8 cellular contexts compared by ENCODE assay signal in the genomic region with DNA sequence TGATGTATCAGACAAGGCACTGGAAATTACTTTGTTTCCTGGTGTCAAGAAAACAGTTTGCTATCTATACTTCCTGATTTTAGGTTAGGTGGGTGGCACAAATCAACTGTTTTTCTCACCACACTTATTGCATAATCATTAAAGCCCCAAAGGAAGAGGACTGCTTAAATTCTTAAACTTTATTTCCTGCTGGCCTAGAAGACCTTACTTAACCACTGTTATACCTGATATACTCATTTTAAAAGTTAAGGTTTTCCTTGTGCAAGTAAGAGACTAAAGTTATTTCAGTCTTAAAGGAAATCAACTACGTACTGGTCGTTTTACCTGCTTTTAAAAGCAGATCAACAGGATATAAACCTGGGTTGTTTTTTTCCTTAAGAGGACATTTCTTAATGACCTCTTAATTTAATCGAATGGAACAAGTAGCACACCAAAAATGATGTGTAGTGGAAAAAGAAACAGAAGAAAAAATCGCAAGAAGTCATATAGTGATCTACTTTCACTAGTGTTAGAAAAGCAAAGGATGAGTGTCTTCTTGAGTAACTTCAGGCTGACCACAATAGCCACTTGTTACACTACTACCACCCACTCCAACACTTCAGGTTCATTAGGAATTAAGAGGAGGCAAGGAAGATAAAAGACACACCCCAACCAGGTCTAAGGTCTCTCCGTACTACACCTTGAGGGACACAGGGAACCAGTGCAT.
A peak's percentile ranks its signal among the peaks of the same experiment; 100 is the strongest.
DNase-seq lines count a peak whose midpoint lies in the region; ATAC-seq and TF ChIP-seq lines count a peak whose summit lies in the region.

No MANE protein-coding gene starts in this region.

- no peaks in the 10 kb centered on the region for H3K27me3 Mint-ChIP-seq in stimulated activated naive CD8-positive, alpha-beta T cell treated with anti-CD3 and anti-CD28 coated beads, Interleukin-15, Interleukin-2, amounts not matched to agents 100 ng/mL and 50 ng/mL, for 24 hours

- H3K9me3 Mint-ChIP-seq in stimulated activated naive CD8-positive, alpha-beta T cell treated with anti-CD3 and anti-CD28 coated beads, Interleukin-15, Interleukin-2, amounts not matched to agents 100 ng/mL and 50 ng/mL, for 24 hours: no peaks in the 10 kb centered on the region

- peaks cover 78% of the 10 kb centered on the region for H3K4me1 Mint-ChIP-seq in stimulated activated naive CD8-positive, alpha-beta T cell treated with anti-CD3 and anti-CD28 coated beads, Interleukin-15, Interleukin-2, amounts not matched to agents 100 ng/mL and 50 ng/mL, for 24 hours (ENCODE audit: low read depth)

- CTCF ChIA-PET in GM10248 (lab: Yijun Ruan, JAX): interaction anchor here (1.0 to 1.6 kb wide), 3 partner anchors 11 to 217 kb away, joined by 3 to 6 read pairs (median 5); no protein-coding TSS in a partner anchor

- H3K4me3 Mint-ChIP-seq in stimulated activated naive CD8-positive, alpha-beta T cell treated with anti-CD3 and anti-CD28 coated beads, Interleukin-15, Interleukin-2, amounts not matched to agents 100 ng/mL and 50 ng/mL, for 24 hours: peak overlapping the region; percentile 94

- ATAC-seq in GM21825 (IDR thresholded peaks at IDR 0.05; ENCODE audit: unreplicated experiment) (no peak), HG03280 (IDR thresholded peaks at IDR 0.05; ENCODE audit: unreplicated experiment) (no peak)

- DNase-seq in GM03348 (ENCODE audit: low spot score) (peak; percentile 55), NAMALWA (ENCODE audit: low spot score) (peak; percentile 68), astrocyte of the spinal cord (ENCODE audit: low read depth, low spot score) (peak; percentile 20), iris pigment epithelial cell (ENCODE audit: low read depth) (peak; percentile 53), GM10248 (ENCODE audit: extremely low spot score) (no peak)

- peak overlapping the region; percentile 98 for H3K27ac Mint-ChIP-seq in stimulated activated naive CD8-positive, alpha-beta T cell treated with anti-CD3 and anti-CD28 coated beads, Interleukin-15, Interleukin-2, amounts not matched to agents 100 ng/mL and 50 ng/mL, for 24 hours

- in situ Hi-C loops in astrocyte of the spinal cord (cut with HindIII; ENCODE audit: low sequenced_read_pairs): no loop called here

- TF ChIP-seq CTCF in astrocyte of the spinal cord (IDR thresholded peaks at IDR 0.05; ENCODE audit: low read depth, low read length) (no peak), GM10248 (IDR thresholded peaks at IDR 0.05; ENCODE audit: control extremely low read depth, extremely low read depth, low read depth, missing control alignments) (no peak)

- H3K4me3 ChIP-seq in astrocyte of the spinal cord (ENCODE audit: low read depth, low read length): peak overlapping the region; percentile 93

- POLR2A ChIA-PET in GM10248 (lab: Yijun Ruan, JAX): interaction anchor here (0.6 to 0.7 kb wide), 2 partner anchors 7 to 27 kb away, joined by 4 to 8 read pairs; no protein-coding TSS in a partner anchor

- peaks cover 25% of the 10 kb centered on the region for H3K36me3 Mint-ChIP-seq in stimulated activated naive CD8-positive, alpha-beta T cell treated with anti-CD3 and anti-CD28 coated beads, Interleukin-15, Interleukin-2, amounts not matched to agents 100 ng/mL and 50 ng/mL, for 24 hours (ENCODE audit: low read depth)
